In the genomic region with DNA sequence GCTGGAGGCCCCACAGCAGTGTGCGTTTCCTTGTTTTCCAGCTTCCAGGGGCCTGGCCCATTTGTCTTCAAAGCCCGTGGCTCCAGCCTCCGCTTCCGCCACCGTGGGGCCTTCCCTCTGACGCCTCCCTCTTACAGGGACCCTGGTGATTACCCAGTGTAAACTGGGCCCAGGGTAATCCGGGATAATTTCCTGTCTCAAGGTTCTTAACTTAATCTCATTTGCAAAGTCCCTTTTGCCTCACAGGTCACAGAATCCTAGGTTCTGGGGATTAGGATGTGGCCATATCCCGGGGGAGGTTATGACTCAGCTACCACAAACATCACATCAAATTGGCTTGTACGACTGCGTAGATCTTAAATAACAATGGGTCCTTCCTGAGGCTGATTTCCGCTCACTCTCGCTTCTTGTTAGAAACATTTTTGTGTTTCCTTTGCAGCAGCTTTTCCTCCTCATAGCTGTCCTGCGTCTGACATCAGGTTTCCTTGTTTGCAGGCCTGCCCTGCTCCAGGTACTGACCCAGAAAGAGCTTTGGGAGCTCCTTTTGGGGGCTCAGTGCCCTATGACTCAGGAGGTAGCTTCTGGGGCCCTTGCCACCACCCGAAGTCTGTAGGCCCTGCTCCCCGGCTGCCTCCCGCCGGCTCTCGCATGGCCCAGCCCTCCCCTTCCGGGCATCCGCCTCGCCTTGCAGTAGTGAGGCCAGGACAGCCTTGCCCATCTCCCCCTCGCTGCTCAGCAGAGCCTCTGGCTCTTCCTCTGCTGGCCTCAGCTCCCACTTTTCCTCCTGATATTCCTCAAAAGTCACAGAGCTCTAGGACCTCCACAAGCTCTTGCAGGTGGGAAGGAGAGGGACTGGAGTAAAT, we compare ENCODE assay signal across 12 cellular contexts.
DNase-seq lines count a peak whose midpoint lies in the region; ATAC-seq and TF ChIP-seq lines count a peak whose summit lies in the region.
"Had no signal": no experiment of that assay in that cellular context is flagged by ENCODE, and none has a peak within 500 bp of the region (broad histone marks: within the 10 kb centered on the region; RNA-seq: fewer than 3 reads in every experiment).

No MANE protein-coding gene starts in this region.

- DNase-seq in H7 = peak; percentile 63
- peak; percentile 5 for DNase-seq in activated B cell treated with CpG ODN at 0.5 μM for 24 hours
- peak in 4 of 5 donors; percentile 54 to 67 (median 62) for DNase-seq in heart left ventricle
- DNase-seq in retinal pigment epithelial cell (ENCODE audit: low read depth) = peak; percentile 86
- no peak for DNase-seq in hypothalamus (lab: John Stamatoyannopoulos, UW)
- no peak for DNase-seq in SKM-1 treated with dmso at 0.1 percent for 144 hours (lab: John Stamatoyannopoulos, UW; ENCODE audit: unreplicated experiment)
- DNase-seq in NCI-H2227 treated with DMSO at 0.1 percent for 48 hours (lab: John Stamatoyannopoulos, UW) = no peak
- DNase-seq: activated CD4-positive, alpha-beta T cell treated with anti-CD3 and anti-CD28 coated beads, Interleukin-2, amount 10 ng/mL, durations not matched to agents 24 days and 14 days; small intestine had no signal

- TF ChIP-seq CTCF in activated B cell treated with CpG ODN at 0.5 μM for 24 hours (IDR thresholded peaks at IDR 0.05) (no peak), heart left ventricle (IDR thresholded peaks at IDR 0.05) (no peak), retinal pigment epithelial cell (conservative IDR thresholded peaks at IDR 0.05; ENCODE audit: low read depth, low read length) (no peak)

- POLR2A ChIA-PET in activated B cell treated with CpG ODN at 0.5 μM for 24 hours (lab: Charles Lee) = no interaction called here

- H3K4me3 Mint-ChIP-seq in activated B cell treated with CpG ODN at 0.5 μM for 24 hours = no peak overlapping the region
- H3K4me3 Mint-ChIP-seq: activated CD4-positive, alpha-beta T cell treated with anti-CD3 and anti-CD28 coated beads, Interleukin-2, amount 10 ng/mL, durations not matched to agents 24 days and 14 days had no signal

- WGBS in heart left ventricle, 4 donors = 52 to 59% (median 56%) methylated on average over 22 of the region's 22 CpGs

- H3K27me3 Mint-ChIP-seq in activated B cell treated with CpG ODN at 0.5 μM for 24 hours = no peaks in the 10 kb centered on the region

- H3K27ac Mint-ChIP-seq in activated B cell treated with CpG ODN at 0.5 μM for 24 hours = no peak overlapping the region
- H3K27ac Mint-ChIP-seq: activated CD4-positive, alpha-beta T cell treated with anti-CD3 and anti-CD28 coated beads, Interleukin-2, amount 10 ng/mL, durations not matched to agents 24 days and 14 days; CD14-positive monocyte had no signal

- no peaks in the 10 kb centered on the region for H3K36me3 ChIP-seq in H7 (replicated peaks; ENCODE audit: control insufficient read depth, insufficient read depth, low read length)
- no peaks in the 10 kb centered on the region for H3K36me3 ChIP-seq in heart left ventricle
- H3K36me3 ChIP-seq: cardiac muscle cell had no signal

- intact Hi-C loops in activated B cell treated with CpG ODN at 0.5 μM for 24 hours (cut with micrococcal nuclease) (no loop called here), heart left ventricle (cut with DNase I) (loop anchor here in 3 of 10 donors (5.0 to 10.0 kb wide), 2 partner anchors 53 to 55 kb away; no protein-coding TSS in a partner anchor)

- no peak for TF ChIP-seq POLR2A in heart left ventricle (IDR thresholded peaks at IDR 0.05)

- CTCF ChIA-PET in activated B cell treated with CpG ODN at 0.5 μM for 24 hours (lab: Charles Lee) = no interaction called here

- H3K27me3 ChIP-seq in H7 (ENCODE audit: control insufficient read depth, insufficient read depth, low read length) (no peaks in the 10 kb centered on the region), heart left ventricle (no peaks in the 10 kb centered on the region)
- H3K27me3 ChIP-seq: cardiac muscle cell had no signal

- peaks cover 0 to 24% (median 11%) of the 10 kb centered on the region in 12 donors for H3K4me1 ChIP-seq in heart left ventricle

- peaks cover 5% of the 10 kb centered on the region for H3K9me3 Mint-ChIP-seq in activated B cell treated with CpG ODN at 0.5 μM for 24 hours

- ATAC-seq in activated B cell treated with CpG ODN at 0.5 μM for 24 hours (ENCODE audit: low read depth) (no peak), heart left ventricle (peak; percentile 75 to 94 (median 86)), GM18520 (IDR thresholded peaks at IDR 0.05; ENCODE audit: unreplicated experiment) (no peak)

- no peak overlapping the region for H3K4me3 ChIP-seq in H7 (ENCODE audit: insufficient read depth, low read depth, low read length)
- H3K4me3 ChIP-seq in heart left ventricle = no peak overlapping the region
- H3K4me3 ChIP-seq in retinal pigment epithelial cell (ENCODE audit: low read length) = no peak overlapping the region
- H3K4me3 ChIP-seq: cardiac muscle cell had no signal

- no peaks in the 10 kb centered on the region for H3K36me3 Mint-ChIP-seq in activated B cell treated with CpG ODN at 0.5 μM for 24 hours (ENCODE audit: low read depth)
- H3K36me3 Mint-ChIP-seq: CD14-positive monocyte had no signal

- peak overlapping the region; percentile 57 to 91 (median 72) for H3K27ac ChIP-seq in heart left ventricle
- H3K27ac ChIP-seq: cardiac muscle cell had no signal

- H3K9me3 ChIP-seq in heart left ventricle = peaks cover 0 to 3% (median 0%) of the 10 kb centered on the region in 12 donors

- no peaks in the 10 kb centered on the region for H3K4me1 Mint-ChIP-seq in activated B cell treated with CpG ODN at 0.5 μM for 24 hours
- H3K4me1 Mint-ChIP-seq: activated CD4-positive, alpha-beta T cell treated with anti-CD3 and anti-CD28 coated beads, Interleukin-2, amount 10 ng/mL, durations not matched to agents 24 days and 14 days; CD14-positive monocyte had no signal

Comparison
In these comparisons a context has a peak if more than half of its experiments do, and no peak if none do; other contexts are left out.
1. DNase-seq: peak in H7 (single experiment), activated B cell treated with CpG ODN at 0.5 μM for 24 hours (single experiment), heart left ventricle (4 of 5) and retinal pigment epithelial cell (single experiment); none in hypothalamus (0 of 51), SKM-1 treated with dmso at 0.1 percent for 144 hours (single experiment) and NCI-H2227 treated with DMSO at 0.1 percent for 48 hours (single experiment).
2. ATAC-seq: peak in heart left ventricle (4 of 4); none in activated B cell treated with CpG ODN at 0.5 μM for 24 hours (single experiment) and GM18520 (single experiment).